18 cellular contexts compared by ENCODE assay signal in genomic region chr12:117328556-117329100, GRCh38. TPM values are rescaled to one million over a fixed set of nuclear protein-coding genes. Genes with fewer than 3 reads are reported as not detected.
"Had no signal": no experiment of that assay in that cellular context is flagged by ENCODE, and none has a peak within 500 bp of the region (broad histone marks: within the 10 kb centered on the region; RNA-seq: fewer than 3 reads in every experiment).

No MANE protein-coding gene starts in this region.

- H3K36me3 ChIP-seq: gastroesophageal sphincter had no signal

- DNase-seq: activated CD4-positive, alpha-beta T cell treated with anti-CD3 and anti-CD28 coated beads for 4 hours; activated CD8-positive, alpha-beta T cell treated with anti-CD3 and anti-CD28 coated beads, Interleukin-2, amount 10 ng/mL, durations not matched to agents 7 days and 5 days; activated naive CD4-positive, alpha-beta T cell treated with Interleukin-2 at 50 U/mL for 16 hours; left ventricle myocardium superior; mesendoderm; stimulated activated naive CD4-positive, alpha-beta T cell treated with Interleukin-2 at 50 U/mL for 16 hours; T1000 had no signal

- H3K4me3 Mint-ChIP-seq: activated CD8-positive, alpha-beta T cell treated with anti-CD3 and anti-CD28 coated beads, Interleukin-2, amount 10 ng/mL, durations not matched to agents 7 days and 5 days; activated T-helper 1 cell treated with anti-CD3 and anti-CD28 coated beads, Interleukin-12 subunit alpha, Interleukin-12 subunit beta, Interleukin-2, Interleukin-4 antibody, amounts not matched to agents 30 ng/mL and 10 ng/mL and 1 ng/mL, durations not matched to agents 14 hours and 24 hours and 36 hours; type B pancreatic cell had no signal

- FAIRE-seq: astrocyte, colon, endothelial cell of umbilical vein, kidney had no signal

- H3K27ac Mint-ChIP-seq: activated CD8-positive, alpha-beta T cell treated with anti-CD3 and anti-CD28 coated beads, Interleukin-2, amount 10 ng/mL, durations not matched to agents 7 days and 5 days; activated T-helper 1 cell treated with anti-CD3 and anti-CD28 coated beads, Interleukin-12 subunit alpha, Interleukin-12 subunit beta, Interleukin-2, Interleukin-4 antibody, amounts not matched to agents 30 ng/mL and 10 ng/mL and 1 ng/mL, durations not matched to agents 14 hours and 24 hours and 36 hours; type B pancreatic cell had no signal

- H3K9me3 Mint-ChIP-seq: activated T-helper 1 cell treated with anti-CD3 and anti-CD28 coated beads, Interleukin-12 subunit alpha, Interleukin-12 subunit beta, Interleukin-2, Interleukin-4 antibody, amounts not matched to agents 30 ng/mL and 10 ng/mL and 1 ng/mL, durations not matched to agents 14 hours and 24 hours and 36 hours; type B pancreatic cell had no signal

- H3K4me3 ChIP-seq: gastroesophageal sphincter had no signal

- ATAC-seq: activated CD8-positive, alpha-beta T cell treated with anti-CD3 and anti-CD28 coated beads, Interleukin-2, amount 10 ng/mL, durations not matched to agents 7 days and 5 days; gastroesophageal sphincter; left ventricle myocardium superior; sciatic nerve had no signal

- H3K36me3 Mint-ChIP-seq: type B pancreatic cell had no signal

- H3K9me3 ChIP-seq: gastroesophageal sphincter had no signal

- H3K27ac ChIP-seq: gastroesophageal sphincter, VCaP had no signal

RNA-seq across cellular contexts. Expression of gene NOS1, which starts 32.8 kb away (rescaled TPM):
- total RNA-seq: activated CD8-positive, alpha-beta T cell treated with anti-CD3 and anti-CD28 coated beads, Interleukin-2, amount 10 ng/mL, durations not matched to agents 7 days and 5 days; activated T-helper 1 cell treated with anti-CD3 and anti-CD28 coated beads, Interleukin-12 subunit alpha, Interleukin-12 subunit beta, Interleukin-2, Interleukin-4 antibody, amounts not matched to agents 30 ng/mL and 10 ng/mL and 1 ng/mL, durations not matched to agents 14 hours and 24 hours and 36 hours; endothelial cell of umbilical vein; osteoblast had no signal
- polyA plus RNA-seq: endothelial cell of umbilical vein, neural cell had no signal
